In genomic region chr12:92566448-92567040, GRCh38 we compare ENCODE assay signal across 11 cellular contexts.
"Had no signal": no experiment of that assay in that cellular context is flagged by ENCODE, and none has a peak within 500 bp of the region (broad histone marks: within the 10 kb centered on the region; RNA-seq: fewer than 3 reads in every experiment).

No MANE protein-coding gene starts in this region.

- H3K27me3 Mint-ChIP-seq: naive B cell had no signal

- H3K9me3 ChIP-seq: lower lobe of right lung, tibial artery, vagina had no signal

- DNase-seq: anterior cingulate cortex; cerebellar nuclear complex; dermis blood vessel endothelial cell; hypothalamus; left cardiac atrium; lower lobe of right lung; naive B cell; stimulated activated CD4-positive, alpha-beta T cell treated with anti-CD3 and anti-CD28 coated beads, Interleukin-2, amount 100 ng/mL, for 48 hours; tibial artery had no signal

- H3K27me3 ChIP-seq: tibial artery, vagina had no signal

- H3K27ac ChIP-seq: lower lobe of right lung, parathyroid adenoma, tibial artery, vagina had no signal

- H3K36me3 ChIP-seq: lower lobe of right lung, tibial artery, vagina had no signal

- ATAC-seq: left cardiac atrium, lower lobe of right lung had no signal

- H3K36me3 Mint-ChIP-seq: naive B cell had no signal

- H3K4me3 ChIP-seq: lower lobe of right lung, tibial artery, vagina had no signal
